In the genomic region with DNA sequence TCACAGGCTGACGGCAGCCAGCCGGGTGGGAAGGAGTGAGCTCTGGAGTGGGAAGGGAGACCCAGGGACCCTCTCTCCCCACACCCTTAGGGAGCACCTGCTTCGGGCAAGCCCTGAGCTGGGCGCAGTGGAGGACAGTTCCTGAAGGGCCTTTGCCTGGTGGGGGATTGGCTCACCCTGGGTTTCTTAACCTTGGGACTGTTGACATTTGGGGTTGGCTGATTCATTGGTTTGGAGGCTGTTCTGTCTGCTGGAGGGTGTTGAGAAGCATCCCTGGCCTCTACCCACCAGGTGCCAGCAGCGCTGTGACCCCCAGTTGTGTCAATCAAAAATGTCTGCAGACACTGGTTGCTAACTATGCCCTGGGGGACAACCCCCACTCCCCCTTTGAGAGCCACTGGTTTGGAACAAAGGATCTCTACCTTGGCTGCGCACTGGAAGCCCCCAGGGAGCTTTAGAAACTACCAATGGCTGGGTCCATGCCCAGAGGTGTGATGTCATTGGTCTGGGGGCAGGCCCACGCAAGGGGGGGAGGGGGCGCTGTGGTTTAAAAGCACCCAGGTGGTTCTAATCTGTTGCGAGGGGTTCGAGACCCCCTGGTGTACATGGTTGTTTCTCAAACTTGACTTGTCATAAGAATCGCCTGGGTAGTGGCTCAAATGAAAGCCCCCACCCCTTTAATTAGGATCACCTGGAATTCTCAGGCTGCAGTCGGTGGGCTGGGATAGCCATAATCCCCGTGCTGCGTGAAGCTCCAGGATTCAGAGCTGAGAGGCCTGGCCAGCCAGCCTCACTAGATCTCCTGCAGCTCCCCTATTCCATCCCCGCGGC, we compare ENCODE assay signal across 8 cellular contexts.
A peak's percentile ranks its signal among the peaks of the same experiment; 100 is the strongest.
DNase-seq lines count a peak whose midpoint lies in the region; ATAC-seq and TF ChIP-seq lines count a peak whose summit lies in the region.

No MANE protein-coding gene starts in this region.

- no peaks in the 10 kb centered on the region for H3K36me3 ChIP-seq in skeletal muscle tissue (ENCODE audit: control insufficient read depth in 3 of 3, insufficient read depth in 3 of 3, low read length in 3 of 3)
- no peaks in the 10 kb centered on the region for H3K36me3 ChIP-seq in aorta (ENCODE audit: control insufficient read depth in 1 of 2, insufficient read depth in 2 of 2, low read length in 1 of 2)

- H3K9me3 ChIP-seq in skeletal muscle tissue (ENCODE audit: control insufficient read depth in 3 of 3, low read length in 3 of 3) (no peaks in the 10 kb centered on the region), aorta (ENCODE audit: control insufficient read depth, low read length) (no peaks in the 10 kb centered on the region)

- TF ChIP-seq CTCF in fibroblast of pulmonary artery (IDR thresholded peaks at IDR 0.05; ENCODE audit: low read length, missing control alignments), result no peak

- 63 to 72% methylated on average over 16 of the region's 16 CpGs for WGBS in aorta, 2 donors

- no peaks in the 10 kb centered on the region for H3K27me3 ChIP-seq in skeletal muscle tissue (ENCODE audit: control insufficient read depth in 3 of 3, insufficient read depth in 3 of 3, low read length in 3 of 3)
- no peaks in the 10 kb centered on the region for H3K27me3 ChIP-seq in aorta (ENCODE audit: control insufficient read depth in 1 of 2, insufficient read depth in 2 of 2, low read length in 1 of 2)

- peaks cover 49 to 66% (median 59%) of the 10 kb centered on the region in 3 donors for H3K4me1 ChIP-seq in skeletal muscle tissue (ENCODE audit: control insufficient read depth in 3 of 3, insufficient read depth in 3 of 3, low read length in 3 of 3)
- H3K4me1 ChIP-seq in aorta (ENCODE audit: control insufficient read depth in 1 of 2, insufficient read depth in 2 of 2, low read length in 2 of 2), result no peaks in the 10 kb centered on the region

- no peak overlapping the region for H3K4me3 ChIP-seq in fibroblast of pulmonary artery (replicated peaks; ENCODE audit: low read depth, low read length)
- no peak overlapping the region for H3K4me3 ChIP-seq in skeletal muscle tissue (ENCODE audit: low read length in 3 of 3)
- no peak overlapping the region for H3K4me3 ChIP-seq in aorta (ENCODE audit: low read length in 2 of 2)

- H3K27ac ChIP-seq in skeletal muscle tissue (ENCODE audit: low read depth, low read length), result peak overlapping the region; percentile 19
- no peak overlapping the region for H3K27ac ChIP-seq in aorta (ENCODE audit: low read depth in 1 of 2, low read length in 2 of 2)

- DNase-seq in HCEC 1CT, result peak; percentile 63
- DNase-seq in NCI-H446 treated with DMSO at 0.1 percent for 48 hours (lab: John Stamatoyannopoulos, UW), result peak; percentile 78
- peak; percentile 53 for DNase-seq in fibroblast of pulmonary artery (ENCODE audit: low read depth)
- no peak for DNase-seq in aorta
- DNase-seq in OCI-M2 (lab: John Stamatoyannopoulos, UW; ENCODE audit: unreplicated experiment), result no peak

- ATAC-seq in GM19452 (IDR thresholded peaks at IDR 0.05; ENCODE audit: unreplicated experiment) (no peak), aorta (ENCODE audit: low FRiP score) (no peak), HG03439 (IDR thresholded peaks at IDR 0.05; ENCODE audit: unreplicated experiment) (no peak)

- peak overlapping the region in 1 of 3 donors; percentile 56 for H3K9ac ChIP-seq in skeletal muscle tissue (ENCODE audit: low read depth in 1 of 3, low read length in 3 of 3)

- intact Hi-C loops in aorta (cut with DNase I), result loop anchor here in 1 of 2 donors (10.0 kb wide), 1 partner anchor 94 kb away; no protein-coding TSS in a partner anchor

Comparison
In these comparisons a context has a peak if more than half of its experiments do, and no peak if none do; other contexts are left out.
1. DNase-seq: peak in HCEC 1CT (single experiment), NCI-H446 treated with DMSO at 0.1 percent for 48 hours (single experiment) and fibroblast of pulmonary artery (single experiment); none in aorta (0 of 2) and OCI-M2 (single experiment).